32 cellular contexts compared by ENCODE assay signal in the genomic region with DNA sequence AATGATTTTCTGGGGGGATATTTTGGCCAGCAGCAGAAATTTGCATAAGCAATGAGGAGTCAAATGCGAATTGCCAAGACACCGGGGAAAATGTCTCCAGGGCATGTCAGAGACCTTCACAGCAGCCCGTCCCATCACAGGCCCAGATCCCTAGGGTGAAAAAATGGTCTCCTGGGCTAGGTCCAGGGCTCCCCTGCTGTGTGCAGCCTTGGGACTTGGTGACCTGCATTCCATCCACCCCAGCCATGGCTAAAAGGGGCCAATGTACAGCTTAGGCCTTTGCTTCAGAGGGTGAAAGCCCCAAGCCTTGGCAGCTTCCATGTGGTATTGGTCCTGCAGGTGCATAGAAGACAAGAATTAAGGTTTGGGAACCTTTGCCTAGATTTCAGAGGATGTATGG.
"Had no signal": no experiment of that assay in that cellular context is flagged by ENCODE, and none has a peak within 500 bp of the region (broad histone marks: within the 10 kb centered on the region; RNA-seq: fewer than 3 reads in every experiment).

No MANE protein-coding gene starts in this region.

- H3K4me3 Mint-ChIP-seq: activated B cell treated with CpG ODN at 0.5 μM for 24 hours; activated CD4-positive, alpha-beta memory T cell treated with anti-CD3 and anti-CD28 coated beads for 36 hours; activated CD4-positive, alpha-beta T cell treated with anti-CD3 and anti-CD28 coated beads, Interleukin-2, amount 10 ng/mL, durations not matched to agents 24 days and 14 days; activated CD8-positive, alpha-beta memory T cell treated with anti-CD3 and anti-CD28 coated beads, Interleukin-2, amount 10 ng/mL, durations not matched to agents 7 days and 5 days; activated CD8-positive, alpha-beta T cell treated with anti-CD3 and anti-CD28 coated beads, Interleukin-2, amount 10 ng/mL, durations not matched to agents 7 days and 5 days; activated naive CD4-positive, alpha-beta T cell treated with anti-CD3 and anti-CD28 coated beads, Interleukin-2, amount 10 ng/mL, durations not matched to agents 7 days and 5 days; activated naive CD4-positive, alpha-beta T cell treated with anti-CD3 and anti-CD28 coated beads, Interleukin-2, amount 50 U/mL, for 24 hours; activated naive CD8-positive, alpha-beta T cell; activated naive CD8-positive, alpha-beta T cell treated with anti-CD3 and anti-CD28 coated beads, Interleukin-2, amount 10 ng/mL, durations not matched to agents 7 days and 5 days; activated naive CD8-positive, alpha-beta T cell treated with anti-CD3 and anti-CD28 coated beads, Interleukin-2, amount 50 U/mL, for 24 hours; activated T-cell treated with anti-CD3 and anti-CD28 coated beads, Interleukin-2, amount 50 U/mL, for 24 hours; brain; central memory CD8-positive, alpha-beta T cell; T-cell; T-helper 17 cell had no signal

- H3K27me3 ChIP-seq: ascending aorta, cardiac muscle cell had no signal

- H3K9me3 ChIP-seq: ascending aorta had no signal

- DNase-seq: activated B cell treated with CpG ODN at 0.5 μM for 24 hours; activated CD4-positive, alpha-beta memory T cell treated with anti-CD3 and anti-CD28 coated beads for 36 hours; activated CD4-positive, alpha-beta T cell treated with anti-CD3 and anti-CD28 coated beads for 4 hours; activated CD4-positive, alpha-beta T cell treated with anti-CD3 and anti-CD28 coated beads, Interleukin-2, amount 10 ng/mL, durations not matched to agents 24 days and 14 days; activated CD4-positive, alpha-beta T cell treated with anti-CD3 and anti-CD28 coated beads, Interleukin-2, amount 50 U/mL, for 1 hour; activated CD4-positive, alpha-beta T cell treated with anti-CD3 and anti-CD28 coated beads, Interleukin-2, amount 50 U/mL, for 4 hours; activated CD4-positive, CD25-positive, alpha-beta regulatory T cell treated with anti-CD3 and anti-CD28 coated beads, Interleukin-2, amount 50 U/mL, for 72 hours; activated CD8-positive, alpha-beta memory T cell treated with anti-CD3 and anti-CD28 coated beads for 24 hours; activated CD8-positive, alpha-beta memory T cell treated with anti-CD3 and anti-CD28 coated beads, Interleukin-2, amount 10 ng/mL, durations not matched to agents 7 days and 5 days; activated CD8-positive, alpha-beta memory T cell treated with anti-CD3 and anti-CD28 coated beads, Interleukin-2, amount 50 U/mL, for 48 hours; activated CD8-positive, alpha-beta T cell treated with anti-CD3 and anti-CD28 coated beads, Interleukin-2, amount 10 ng/mL, durations not matched to agents 7 days and 5 days; activated effector memory CD4-positive, alpha-beta T cell treated with Interleukin-2 at 50 U/mL for 16 hours; activated gamma-delta T cell; activated naive CD4-positive, alpha-beta T cell treated with anti-CD3 and anti-CD28 coated beads, Interleukin-2, amount 10 ng/mL, durations not matched to agents 7 days and 5 days; activated naive CD4-positive, alpha-beta T cell treated with Interleukin-2 at 50 U/mL for 16 hours; activated naive CD8-positive, alpha-beta T cell treated with anti-CD3 and anti-CD28 coated beads, Interleukin-2, amount 10 ng/mL, durations not matched to agents 7 days and 5 days; activated naive CD8-positive, alpha-beta T cell treated with anti-CD3 and anti-CD28 coated beads, Interleukin-2, amount 50 U/mL, for 24 hours; activated T-cell treated with anti-CD3 and anti-CD28 coated beads, Interleukin-2, amount 50 U/mL, for 24 hours; activated T-cell treated with anti-CD3 and anti-CD28 coated beads, Interleukin-2, amount 50 U/mL, for 48 hours; amygdala; anterior cingulate cortex; caudate nucleus; T-cell; T-helper 17 cell had no signal

- ATAC-seq: activated CD8-positive, alpha-beta memory T cell treated with anti-CD3 and anti-CD28 coated beads, Interleukin-2, amount 10 ng/mL, durations not matched to agents 7 days and 5 days; activated CD8-positive, alpha-beta T cell treated with anti-CD3 and anti-CD28 coated beads, Interleukin-2, amount 10 ng/mL, durations not matched to agents 7 days and 5 days; activated naive CD8-positive, alpha-beta T cell treated with anti-CD3 and anti-CD28 coated beads, Interleukin-2, amount 50 U/mL, for 24 hours; T-cell; T-helper 17 cell had no signal

- H3K36me3 Mint-ChIP-seq: activated CD4-positive, alpha-beta memory T cell treated with anti-CD3 and anti-CD28 coated beads for 36 hours; activated CD8-positive, alpha-beta memory T cell treated with anti-CD3 and anti-CD28 coated beads, Interleukin-2, amount 10 ng/mL, durations not matched to agents 7 days and 5 days; activated naive CD4-positive, alpha-beta T cell treated with anti-CD3 and anti-CD28 coated beads, Interleukin-2, amount 10 ng/mL, durations not matched to agents 7 days and 5 days; activated naive CD4-positive, alpha-beta T cell treated with anti-CD3 and anti-CD28 coated beads, Interleukin-2, amount 50 U/mL, for 24 hours; activated naive CD8-positive, alpha-beta T cell; activated naive CD8-positive, alpha-beta T cell treated with anti-CD3 and anti-CD28 coated beads, Interleukin-2, amount 10 ng/mL, durations not matched to agents 7 days and 5 days; brain; T-cell had no signal

- H3K27ac Mint-ChIP-seq: activated B cell treated with CpG ODN at 0.5 μM for 24 hours; activated CD4-positive, alpha-beta memory T cell treated with anti-CD3 and anti-CD28 coated beads for 36 hours; activated CD4-positive, alpha-beta T cell treated with anti-CD3 and anti-CD28 coated beads, Interleukin-2, amount 10 ng/mL, durations not matched to agents 24 days and 14 days; activated CD8-positive, alpha-beta memory T cell treated with anti-CD3 and anti-CD28 coated beads, Interleukin-2, amount 10 ng/mL, durations not matched to agents 7 days and 5 days; activated CD8-positive, alpha-beta T cell treated with anti-CD3 and anti-CD28 coated beads, Interleukin-2, amount 10 ng/mL, durations not matched to agents 7 days and 5 days; activated naive CD4-positive, alpha-beta T cell treated with anti-CD3 and anti-CD28 coated beads, Interleukin-2, amount 10 ng/mL, durations not matched to agents 7 days and 5 days; activated naive CD4-positive, alpha-beta T cell treated with anti-CD3 and anti-CD28 coated beads, Interleukin-2, amount 50 U/mL, for 24 hours; activated naive CD8-positive, alpha-beta T cell; activated naive CD8-positive, alpha-beta T cell treated with anti-CD3 and anti-CD28 coated beads, Interleukin-2, amount 10 ng/mL, durations not matched to agents 7 days and 5 days; activated naive CD8-positive, alpha-beta T cell treated with anti-CD3 and anti-CD28 coated beads, Interleukin-2, amount 50 U/mL, for 24 hours; activated T-cell treated with anti-CD3 and anti-CD28 coated beads, Interleukin-2, amount 50 U/mL, for 24 hours; activated T-helper 2 cell treated with anti-CD3 and anti-CD28 coated beads, Interferon-gamma antibody, Interleukin-2, Interleukin-4, amounts not matched to agents 10 μg/mL and 5 μg/mL and 100 μg/mL, durations not matched to agents 14 hours and 24 hours and 36 hours; brain; T-cell; T-helper 17 cell had no signal

- H3K4me1 Mint-ChIP-seq: activated CD4-positive, alpha-beta T cell treated with anti-CD3 and anti-CD28 coated beads, Interleukin-2, amount 10 ng/mL, durations not matched to agents 24 days and 14 days; activated CD8-positive, alpha-beta memory T cell treated with anti-CD3 and anti-CD28 coated beads, Interleukin-2, amount 10 ng/mL, durations not matched to agents 7 days and 5 days; activated naive CD4-positive, alpha-beta T cell treated with anti-CD3 and anti-CD28 coated beads, Interleukin-2, amount 10 ng/mL, durations not matched to agents 7 days and 5 days; activated naive CD4-positive, alpha-beta T cell treated with anti-CD3 and anti-CD28 coated beads, Interleukin-2, amount 50 U/mL, for 24 hours; activated naive CD8-positive, alpha-beta T cell treated with anti-CD3 and anti-CD28 coated beads, Interleukin-2, amount 10 ng/mL, durations not matched to agents 7 days and 5 days; central memory CD8-positive, alpha-beta T cell; T-cell; T-helper 17 cell had no signal

- H3K9me3 Mint-ChIP-seq: activated naive CD4-positive, alpha-beta T cell treated with anti-CD3 and anti-CD28 coated beads, Interleukin-2, amount 10 ng/mL, durations not matched to agents 7 days and 5 days had no signal

- H3K27ac ChIP-seq: ascending aorta, cardiac muscle cell, VCaP had no signal

- H3K4me1 ChIP-seq: ascending aorta had no signal

- H3K36me3 ChIP-seq: ascending aorta, cardiac muscle cell had no signal

- H3K27me3 Mint-ChIP-seq: activated B cell treated with CpG ODN at 0.5 μM for 24 hours; activated CD4-positive, alpha-beta memory T cell treated with anti-CD3 and anti-CD28 coated beads for 36 hours; activated CD4-positive, alpha-beta T cell treated with anti-CD3 and anti-CD28 coated beads, Interleukin-2, amount 10 ng/mL, durations not matched to agents 24 days and 14 days; activated CD8-positive, alpha-beta memory T cell treated with anti-CD3 and anti-CD28 coated beads, Interleukin-2, amount 10 ng/mL, durations not matched to agents 7 days and 5 days; activated naive CD4-positive, alpha-beta T cell treated with anti-CD3 and anti-CD28 coated beads, Interleukin-2, amount 10 ng/mL, durations not matched to agents 7 days and 5 days; activated naive CD4-positive, alpha-beta T cell treated with anti-CD3 and anti-CD28 coated beads, Interleukin-2, amount 50 U/mL, for 24 hours; activated naive CD8-positive, alpha-beta T cell; activated naive CD8-positive, alpha-beta T cell treated with anti-CD3 and anti-CD28 coated beads, Interleukin-2, amount 10 ng/mL, durations not matched to agents 7 days and 5 days; activated naive CD8-positive, alpha-beta T cell treated with anti-CD3 and anti-CD28 coated beads, Interleukin-2, amount 50 U/mL, for 24 hours; central memory CD8-positive, alpha-beta T cell; T-cell; T-helper 17 cell had no signal

- H3K4me3 ChIP-seq: ascending aorta, cardiac muscle cell had no signal
